ENCODE assay signal across 8 cellular contexts in the genomic region with DNA sequence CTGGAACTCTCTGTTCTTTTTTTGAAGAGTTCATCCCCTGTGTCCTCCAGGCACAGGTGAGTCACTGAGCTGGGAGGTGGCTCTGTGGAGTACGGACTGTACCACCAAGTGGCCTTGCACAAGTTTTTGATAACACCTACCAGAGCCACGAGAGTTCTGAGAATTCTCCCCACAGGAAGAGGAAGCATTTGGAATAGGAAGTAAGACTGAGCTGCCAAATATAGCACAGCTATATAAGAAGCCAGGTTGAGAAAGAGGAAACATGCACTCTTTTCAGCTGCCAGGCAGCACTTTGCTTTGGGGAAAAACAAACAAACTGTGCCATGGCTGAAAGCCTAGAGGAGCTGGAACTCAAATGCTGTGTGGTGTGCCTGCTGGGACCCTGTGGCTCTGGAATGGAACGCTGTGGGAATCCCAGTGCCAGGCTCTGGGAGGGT.
DNase-seq lines count a peak whose midpoint lies in the region; ATAC-seq and TF ChIP-seq lines count a peak whose summit lies in the region.

No MANE protein-coding gene starts in this region.

- CTCF ChIA-PET in Calu3 (lab: Charles Lee): interaction anchor here (0.5 to 2.6 kb wide), 8 partner anchors 11 to 880 kb away, joined by 3 to 23 read pairs (median 6); no protein-coding TSS in a partner anchor

- H3K4me3 ChIP-seq in neutrophil (ENCODE audit: low read depth in 1 of 2, low read length in 1 of 2): peak overlapping the region; percentile 37 to 51

- H3K4me1 ChIP-seq in neutrophil (ENCODE audit: control insufficient read depth in 1 of 2, insufficient read depth in 1 of 2, low read depth in 1 of 2, low read length in 1 of 2): peaks cover 76 to 77% of the 10 kb centered on the region in 2 experiments

- no TSS peak for BruUV-seq in Calu3 (replicated peaks; lab: Mats Ljungman, UMichigan)

- peak overlapping the region; percentile 84 for H3K27ac ChIP-seq in neutrophil

- H3K4me1 Mint-ChIP-seq in Calu3 (ENCODE audit: low read depth, unreplicated experiment): peaks cover 59% of the 10 kb centered on the region

- H3K27ac Mint-ChIP-seq in Calu3 (ENCODE audit: unreplicated experiment): peak overlapping the region; percentile 9

- TF ChIP-seq CTCF in Calu3 (IDR thresholded peaks at IDR 0.05; ENCODE audit: unreplicated experiment) (no peak), neutrophil (IDR thresholded peaks at IDR 0.05) (no peak)

- DNase-seq in Calu3 (peak; percentile 58), T-helper 22 cell (ENCODE audit: low read depth) (peak; percentile 19), NCI-H146 treated with DMSO at 0.1 percent for 48 hours (lab: John Stamatoyannopoulos, UW; ENCODE audit: unreplicated experiment) (no peak), NCI-H2107 (lab: John Stamatoyannopoulos, UW) (no peak)

- H3K27me3 ChIP-seq in neutrophil: no peaks in the 10 kb centered on the region

- H3K36me3 Mint-ChIP-seq in Calu3 (ENCODE audit: insufficient read depth, unreplicated experiment): no peaks in the 10 kb centered on the region

- H3K36me3 ChIP-seq in neutrophil: no peaks in the 10 kb centered on the region

- intact Hi-C loops in Calu3 (cut with micrococcal nuclease; ENCODE audit: unreplicated experiment): no loop called here

- H3K9me3 ChIP-seq in neutrophil: no peaks in the 10 kb centered on the region

- H3K9me3 Mint-ChIP-seq in Calu3 (ENCODE audit: low read depth, unreplicated experiment): no peaks in the 10 kb centered on the region

- H3K4me3 Mint-ChIP-seq in Calu3 (ENCODE audit: low read depth, unreplicated experiment): no peak overlapping the region

- no peaks in the 10 kb centered on the region for H3K27me3 Mint-ChIP-seq in Calu3 (ENCODE audit: unreplicated experiment)

- peak; percentile 63 for ATAC-seq in HG03135 (IDR thresholded peaks at IDR 0.05; ENCODE audit: unreplicated experiment)
- ATAC-seq in esophagus mucosa: peak; percentile 99
- no peak for ATAC-seq in HG02870 (IDR thresholded peaks at IDR 0.05; ENCODE audit: unreplicated experiment)

Comparison
In these comparisons a context has a peak if more than half of its experiments do, and no peak if none do; other contexts are left out.
1. DNase-seq: peak in Calu3 (single experiment) and T-helper 22 cell (single experiment); none in NCI-H146 treated with DMSO at 0.1 percent for 48 hours (single experiment) and NCI-H2107 (single experiment).